8 cellular contexts compared by ENCODE assay signal in genomic region chr16:11742536-11743307, GRCh38. TPM values are rescaled to one million over a fixed set of nuclear protein-coding genes. Genes with fewer than 3 reads are reported as not detected.
DNase-seq lines count a peak whose midpoint lies in the region; ATAC-seq and TF ChIP-seq lines count a peak whose summit lies in the region.

TSS of gene TXNDC11 (minus strand) at chr16:11742857. CDS start at chr16:11742730, 127 bp downstream.

- H3K14ac ChIP-seq in trophoblast cell (ENCODE audit: low read length) = peak within 1 kb of the TSS; percentile 84

- peak within 1 kb of the TSS; percentile 81 for H3K18ac ChIP-seq in trophoblast cell (ENCODE audit: low read length)

- intact Hi-C loops in transverse colon (cut with DNase I; ENCODE audit: low total_unique reads) = loop anchor here (2.0 kb wide), 1 partner anchor 54 kb away; the partner anchor contains the start of gene ZC3H7A

- H3K79me1 ChIP-seq in trophoblast cell (ENCODE audit: low read length) = peaks cover 7% of the 10 kb centered on the region

- H3K9ac ChIP-seq in adipocyte (ENCODE audit: low read length) (peak within 1 kb of the TSS; percentile 97), trophoblast cell (ENCODE audit: low read length) (peak within 1 kb of the TSS; percentile 93)

- H2AFZ ChIP-seq in trophoblast cell (ENCODE audit: insufficient read depth, low read length, poor library complexity) = peak within 1 kb of the TSS; percentile 40

- peak within 1 kb of the TSS; percentile 87 for H4K91ac ChIP-seq in trophoblast cell (ENCODE audit: low read depth, low read length)

- peak within 1 kb of the TSS; percentile 71 for H4K8ac ChIP-seq in trophoblast cell (ENCODE audit: low read depth, low read length)

- peak; percentile 85 for ATAC-seq in HG02763 (IDR thresholded peaks at IDR 0.05; ENCODE audit: unreplicated experiment)

- H4K12ac ChIP-seq in trophoblast cell (ENCODE audit: low read depth, low read length) = peak within 1 kb of the TSS; percentile 82

- H3K27me3 ChIP-seq in adipocyte (replicated peaks; ENCODE audit: control insufficient read depth, insufficient read depth, low read length) (no peaks in the 10 kb centered on the region), cardiac muscle cell (no peaks in the 10 kb centered on the region), trophoblast cell (ENCODE audit: insufficient read depth, low read length) (no peaks in the 10 kb centered on the region), transverse colon (no peaks in the 10 kb centered on the region)

- peak within 1 kb of the TSS; percentile 71 for H3K4ac ChIP-seq in trophoblast cell (ENCODE audit: low read depth, low read length)

- H3K23ac ChIP-seq in trophoblast cell (ENCODE audit: low read length) = no peak within 1 kb of the TSS

- peaks cover 29% of the 10 kb centered on the region for H3K4me1 ChIP-seq in adipocyte (ENCODE audit: control insufficient read depth, insufficient read depth, low read length)
- H3K4me1 ChIP-seq in cardiac muscle cell (ENCODE audit: low read depth) = peaks cover 14% of the 10 kb centered on the region
- peaks cover 4 to 7% of the 10 kb centered on the region in 2 experiments for H3K4me1 ChIP-seq in trophoblast cell (ENCODE audit: control insufficient read depth in 1 of 2, insufficient read depth in 2 of 2, low read length in 2 of 2)
- H3K4me1 ChIP-seq in transverse colon = peaks cover 11 to 64% (median 49%) of the 10 kb centered on the region in 4 donors

- H2BK120ac ChIP-seq in trophoblast cell (ENCODE audit: insufficient read depth, low read length, poor library complexity) = peak within 1 kb of the TSS; percentile 24

- H3K4me2 ChIP-seq in trophoblast cell (ENCODE audit: low read length) = peak within 1 kb of the TSS; percentile 63

- TF ChIP-seq CTCF in GM12865 (IDR thresholded peaks at IDR 0.05; ENCODE audit: insufficient read depth, low read depth, low read length, missing control alignments) = no peak
- no peak for TF ChIP-seq CTCF in cardiac muscle cell (IDR thresholded peaks at IDR 0.05; ENCODE audit: low read depth, low read length)
- TF ChIP-seq CTCF in transverse colon (IDR thresholded peaks at IDR 0.05) = no peak

- H3K4me3 ChIP-seq in GM12865 (ENCODE audit: low read depth, low read length) (peak within 1 kb of the TSS; percentile 91), adipocyte (ENCODE audit: low read length) (peak within 1 kb of the TSS; percentile 99), cardiac muscle cell (peak within 1 kb of the TSS; percentile 71), trophoblast cell (ENCODE audit: low read depth, low read length) (peak within 1 kb of the TSS; percentile 99), transverse colon (peak within 1 kb of the TSS; percentile 80 to 86 (median 82))

- peak; percentile 93 for TF ChIP-seq POLR2A in transverse colon (IDR thresholded peaks at IDR 0.05)

- peak within 1 kb of the TSS; percentile 85 for H2BK5ac ChIP-seq in trophoblast cell (ENCODE audit: low read depth, low read length, poor library complexity)

- H3K27ac ChIP-seq in cardiac muscle cell (peak within 1 kb of the TSS; percentile 91), trophoblast cell (ENCODE audit: low read depth, low read length) (peak within 1 kb of the TSS; percentile 84), transverse colon (peak within 1 kb of the TSS; percentile 98 to 100 (median 98))

- H3K9me3 ChIP-seq in adipocyte (ENCODE audit: control insufficient read depth, low read length) (no peaks in the 10 kb centered on the region), cardiac muscle cell (ENCODE audit: low read depth) (no peaks in the 10 kb centered on the region), trophoblast cell (ENCODE audit: insufficient read depth, low read depth, low read length) (no peaks in the 10 kb centered on the region), transverse colon (no peaks in the 10 kb centered on the region)

- H2AK5ac ChIP-seq in trophoblast cell (ENCODE audit: low read length) = peak within 1 kb of the TSS; percentile 11

- in situ Hi-C loops in transverse colon (cut with MboI; ENCODE audit: low pct_ligation_motif_present in 1 of 4, low pct_unique_long_range_greater_than_20kb in 1 of 4, low sequenced_read_pairs in 3 of 4) = no loop called here

- peaks cover 9% of the 10 kb centered on the region for H3K79me2 ChIP-seq in trophoblast cell (ENCODE audit: control insufficient read depth, insufficient read depth, low read length, poor library complexity)

- DNase-seq in GM12865 (ENCODE audit: low read depth) (peak; percentile 100), NCI-H1417 treated with DMSO at 0.1 percent for 48 hours (lab: John Stamatoyannopoulos, UW) (peak; percentile 93), SW480 (ENCODE audit: low spot score) (peak; percentile 94), adipocyte (ENCODE audit: low read depth) (peak; percentile 99), cardiac muscle cell (ENCODE audit: low read depth in 1 of 2, low spot score in 1 of 2) (peak; percentile 99), trophoblast cell (peak; percentile 99 to 100), transverse colon (peak; percentile 100)

- peaks cover 6% of the 10 kb centered on the region for H3K36me3 ChIP-seq in adipocyte (ENCODE audit: control insufficient read depth, insufficient read depth, low read length, severe bottlenecking)
- no peaks in the 10 kb centered on the region for H3K36me3 ChIP-seq in cardiac muscle cell
- H3K36me3 ChIP-seq in trophoblast cell (ENCODE audit: control insufficient read depth in 1 of 2, insufficient read depth in 2 of 2, low read length in 2 of 2) = peaks cover 0 to 1% of the 10 kb centered on the region in 2 experiments
- H3K36me3 ChIP-seq in transverse colon = no peaks in the 10 kb centered on the region

- peak; percentile 82 for TF ChIP-seq EP300 in transverse colon (IDR thresholded peaks at IDR 0.05; ENCODE audit: low read depth)

- H2BK12ac ChIP-seq in trophoblast cell (ENCODE audit: low read length) = no peak within 1 kb of the TSS

- no CpG with 5 or more reads among the region's 96 CpGs for WGBS in trophoblast cell (ENCODE audit: extremely low coverage, insufficient coverage, insufficient read length)
- 1 to 2% methylated on average over 7 to 67 of the region's 96 CpGs for WGBS in transverse colon (ENCODE audit: low coverage in 1 of 2), 2 donors

RNA-seq across cellular contexts. Expression of gene TXNDC11, which starts in this region (rescaled TPM):
- total RNA-seq in cardiac muscle cell (43.0 and 46.6 TPM in 2 replicates), transverse colon (100 to 1,000 TPM in 1 of 4 donors, 10 to 100 TPM in 3; 66.8 to 105 (median 71.1) TPM)
- 26.6 and 29.4 TPM in 2 replicates for polyA plus RNA-seq in cardiac muscle cell
- 27.9 and 29.6 TPM in 2 replicates for polyA plus RNA-seq in trophoblast cell (2013)

Comparison
In these comparisons a context has a peak if more than half of its experiments do, and no peak if none do; other contexts are left out.
1. Peak in every context shown above with its lines: DNase-seq, ATAC-seq, H3K4me3 ChIP-seq and H3K27ac ChIP-seq.